ENCODE assay signal across 17 cellular contexts in genomic region chr13:97537110-97537509, GRCh38.
A peak's percentile ranks its signal among the peaks of the same experiment; 100 is the strongest.
DNase-seq lines count a peak whose midpoint lies in the region; ATAC-seq and TF ChIP-seq lines count a peak whose summit lies in the region.
"Had no signal": no experiment of that assay in that cellular context is flagged by ENCODE, and none has a peak within 500 bp of the region (broad histone marks: within the 10 kb centered on the region; RNA-seq: fewer than 3 reads in every experiment).

No MANE protein-coding gene starts in this region.

- H3K27me3 ChIP-seq in aorta (ENCODE audit: control insufficient read depth in 1 of 2, insufficient read depth in 2 of 2, low read length in 1 of 2) = no peaks in the 10 kb centered on the region
- H3K27me3 ChIP-seq in Karpas-422 (ENCODE audit: low read length) = no peaks in the 10 kb centered on the region
- H3K27me3 ChIP-seq: breast epithelium, heart right ventricle had no signal

- peak; percentile 64 for DNase-seq in GM12864 (ENCODE audit: low read depth)
- no peak for DNase-seq in osteocyte (ENCODE audit: extremely low spot score, unreplicated experiment)
- no peak for DNase-seq in aorta
- DNase-seq in Karpas-422 = no peak
- DNase-seq in occipital lobe (lab: John Stamatoyannopoulos, UW) = no peak
- DNase-seq: heart right ventricle, left ventricle myocardium superior, NCI-H1048, NCI-H510A, SHP77 had no signal

- H3K27me3 Mint-ChIP-seq in osteocyte (ENCODE audit: unreplicated experiment) = no peaks in the 10 kb centered on the region
- H3K27me3 Mint-ChIP-seq: type B pancreatic cell had no signal

- H3K9me3 ChIP-seq in aorta (ENCODE audit: control insufficient read depth, low read length) (no peaks in the 10 kb centered on the region), Karpas-422 (ENCODE audit: low read length) (no peaks in the 10 kb centered on the region)
- H3K9me3 ChIP-seq: breast epithelium, heart right ventricle had no signal

- H3K4me3 ChIP-seq in GM12864 (ENCODE audit: low read depth, low read length) (no peak overlapping the region), aorta (ENCODE audit: low read length in 2 of 2) (no peak overlapping the region), Karpas-422 (ENCODE audit: low read length) (no peak overlapping the region)
- H3K4me3 ChIP-seq: breast epithelium, heart right ventricle, skin epidermis had no signal

- intact Hi-C loops in aorta (cut with DNase I) = no loop called here

- no peak overlapping the region for H2AFZ ChIP-seq in Karpas-422 (ENCODE audit: low read length)

- ATAC-seq in GM19324 (IDR thresholded peaks at IDR 0.05; ENCODE audit: low FRiP score, unreplicated experiment) (peak; percentile 79), HG02588 (IDR thresholded peaks at IDR 0.05; ENCODE audit: unreplicated experiment) (peak; percentile 76), HG03159 (IDR thresholded peaks at IDR 0.05; ENCODE audit: unreplicated experiment) (peak; percentile 80), aorta (ENCODE audit: low FRiP score) (no peak)
- ATAC-seq: heart right ventricle, left ventricle myocardium superior had no signal

- H4K20me1 ChIP-seq in Karpas-422 (ENCODE audit: insufficient read depth, low read depth, low read length) = no peaks in the 10 kb centered on the region

- H3K79me2 ChIP-seq in Karpas-422 (ENCODE audit: low read length) = no peaks in the 10 kb centered on the region

- no peak overlapping the region for H3K4me2 ChIP-seq in Karpas-422 (ENCODE audit: low read depth, low read length, poor library complexity, severe bottlenecking)

- no peaks in the 10 kb centered on the region for H3K9me2 ChIP-seq in Karpas-422 (replicated peaks; ENCODE audit: insufficient read depth, low read length)

- H3K9ac ChIP-seq in Karpas-422 (ENCODE audit: low read length) = no peak overlapping the region

- no peaks in the 10 kb centered on the region for H3K36me3 Mint-ChIP-seq in osteocyte (ENCODE audit: unreplicated experiment)
- H3K36me3 Mint-ChIP-seq: type B pancreatic cell had no signal

- H3K4me1 ChIP-seq in aorta (ENCODE audit: control insufficient read depth in 1 of 2, insufficient read depth in 2 of 2, low read length in 2 of 2) (no peaks in the 10 kb centered on the region), Karpas-422 (ENCODE audit: low read length) (no peaks in the 10 kb centered on the region)
- H3K4me1 ChIP-seq: breast epithelium had no signal

- H3K27ac Mint-ChIP-seq in osteocyte (ENCODE audit: unreplicated experiment) = no peak overlapping the region
- H3K27ac Mint-ChIP-seq: activated T-helper 2 cell treated with anti-CD3 and anti-CD28 coated beads, Interferon-gamma antibody, Interleukin-2, Interleukin-4, amounts not matched to agents 10 μg/mL and 5 μg/mL and 100 μg/mL, durations not matched to agents 14 hours and 24 hours and 36 hours; type B pancreatic cell had no signal

- TF ChIP-seq CTCF in GM12864 (IDR thresholded peaks at IDR 0.05; ENCODE audit: low read depth, low read length, missing control alignments) (no peak), osteocyte (IDR thresholded peaks at IDR 0.05) (no peak)

- no peaks in the 10 kb centered on the region for H3K36me3 ChIP-seq in aorta (ENCODE audit: control insufficient read depth in 1 of 2, insufficient read depth in 2 of 2, low read length in 1 of 2)
- no peaks in the 10 kb centered on the region for H3K36me3 ChIP-seq in Karpas-422 (ENCODE audit: insufficient read depth, low read length)
- H3K36me3 ChIP-seq: breast epithelium, heart right ventricle had no signal

- 96 to 100% methylated on average over 1 of the region's 1 CpG for WGBS in aorta, 2 donors

- H3K4me3 Mint-ChIP-seq in osteocyte (ENCODE audit: unreplicated experiment) = no peak overlapping the region
- H3K4me3 Mint-ChIP-seq: type B pancreatic cell had no signal

- no peaks in the 10 kb centered on the region for H3K9me3 Mint-ChIP-seq in osteocyte (ENCODE audit: unreplicated experiment)
- H3K9me3 Mint-ChIP-seq: activated T-helper 2 cell treated with anti-CD3 and anti-CD28 coated beads, Interferon-gamma antibody, Interleukin-2, Interleukin-4, amounts not matched to agents 10 μg/mL and 5 μg/mL and 100 μg/mL, durations not matched to agents 14 hours and 24 hours and 36 hours; type B pancreatic cell had no signal

- no peaks in the 10 kb centered on the region for H3K4me1 Mint-ChIP-seq in osteocyte (ENCODE audit: unreplicated experiment)

- no peak overlapping the region for H3K27ac ChIP-seq in aorta (ENCODE audit: low read depth in 1 of 2, low read length in 2 of 2)
- H3K27ac ChIP-seq in Karpas-422 (ENCODE audit: low read length) = no peak overlapping the region
- H3K27ac ChIP-seq: breast epithelium, heart right ventricle, skin epidermis had no signal
